Comparison of ENCODE assay signal across 12 cellular contexts in genomic region chr6:39303425-39304153, GRCh38. TPM values are rescaled to one million over a fixed set of nuclear protein-coding genes. Genes with fewer than 3 reads are reported as not detected.
DNase-seq lines count a peak whose midpoint lies in the region; ATAC-seq and TF ChIP-seq lines count a peak whose summit lies in the region.
"Had no signal": no experiment of that assay in that cellular context is flagged by ENCODE, and none has a peak within 500 bp of the region (broad histone marks: within the 10 kb centered on the region; RNA-seq: fewer than 3 reads in every experiment).

No MANE protein-coding gene starts in this region.

- H3K27me3 Mint-ChIP-seq in activated CD8-positive, alpha-beta T cell treated with anti-CD3 and anti-CD28 coated beads for 36 hours: no peaks in the 10 kb centered on the region
- peaks cover 42% of the 10 kb centered on the region for H3K27me3 Mint-ChIP-seq in nephron (ENCODE audit: low read depth)

- H3K36me3 Mint-ChIP-seq in activated CD8-positive, alpha-beta T cell treated with anti-CD3 and anti-CD28 coated beads for 36 hours (ENCODE audit: low read depth): no peaks in the 10 kb centered on the region
- H3K36me3 Mint-ChIP-seq in nephron (ENCODE audit: low read depth): no peaks in the 10 kb centered on the region
- H3K36me3 Mint-ChIP-seq: activated naive CD4-positive, alpha-beta T cell treated with anti-CD3 and anti-CD28 coated beads, Interleukin-2, amount 50 U/mL, for 72 hours had no signal

- H3K4me2 ChIP-seq in hepatocyte: no peak overlapping the region

- H3K36me3 ChIP-seq in HEK293 (ENCODE audit: control insufficient read depth in 2 of 2, insufficient read depth in 1 of 2, low read length in 2 of 2) (no peaks in the 10 kb centered on the region), hepatocyte (replicated peaks; ENCODE audit: insufficient read depth, low read depth) (no peaks in the 10 kb centered on the region), uterus (no peaks in the 10 kb centered on the region)
- H3K36me3 ChIP-seq: breast epithelium had no signal

- H3K9me3 ChIP-seq in HEK293 (ENCODE audit: control insufficient read depth, insufficient read depth, low read depth, low read length) (no peaks in the 10 kb centered on the region), hepatocyte (ENCODE audit: low read depth) (no peaks in the 10 kb centered on the region), uterus (no peaks in the 10 kb centered on the region)
- H3K9me3 ChIP-seq: breast epithelium had no signal

- H4K20me1 ChIP-seq in hepatocyte (ENCODE audit: insufficient read depth, poor library complexity, severe bottlenecking): no peaks in the 10 kb centered on the region

- POLR2A ChIA-PET in HEK293 (lab: Yijun Ruan, JAX): interaction anchor here (1.2 kb wide), 1 partner anchor 74 kb away, joined by 6 read pairs; the partner anchor contains the start of gene KCNK5
- POLR2A ChIA-PET in activated CD8-positive, alpha-beta T cell treated with anti-CD3 and anti-CD28 coated beads for 36 hours (lab: Charles Lee): interaction anchor here (0.9 to 1.2 kb wide), 2 partner anchors 48 to 99 kb away, joined by 3 read pairs; no protein-coding TSS in a partner anchor

- no peak for DNase-seq in activated CD8-positive, alpha-beta T cell treated with anti-CD3 and anti-CD28 coated beads for 36 hours
- DNase-seq in hepatocyte (ENCODE audit: low spot score) (no peak), uterus (no peak), NCI-H774 (lab: John Stamatoyannopoulos, UW) (no peak)

- H3K9me2 ChIP-seq in hepatocyte (replicated peaks; ENCODE audit: insufficient read depth): no peaks in the 10 kb centered on the region

- intact Hi-C loops in activated CD8-positive, alpha-beta T cell treated with anti-CD3 and anti-CD28 coated beads for 36 hours (cut with micrococcal nuclease): loop anchor here (1.0 to 10.0 kb wide), 3 partner anchors 79 to 431 kb away; partner anchors contain the start of gene KCNK5
- intact Hi-C loops in uterus (cut with DNase I; ENCODE audit: low total_unique reads): no loop called here

- CTCF ChIA-PET in HEK293 (lab: Yijun Ruan, JAX): interaction anchor here (0.6 to 13.4 kb wide), 52 partner anchors 8 to 631 kb away, joined by 3 to 453 read pairs (median 6); partner anchors contain the start of genes KCNK5 and SAYSD1
- CTCF ChIA-PET in activated CD8-positive, alpha-beta T cell treated with anti-CD3 and anti-CD28 coated beads for 36 hours (lab: Charles Lee): interaction anchor here (0.7 to 14.3 kb wide), 58 partner anchors 8 to 435 kb away, joined by 3 to 321 read pairs (median 4); partner anchors contain the start of gene KCNK5

- H3K9me3 Mint-ChIP-seq in activated CD8-positive, alpha-beta T cell treated with anti-CD3 and anti-CD28 coated beads for 36 hours: no peaks in the 10 kb centered on the region
- no peaks in the 10 kb centered on the region for H3K9me3 Mint-ChIP-seq in nephron
- H3K9me3 Mint-ChIP-seq: activated naive CD4-positive, alpha-beta T cell treated with anti-CD3 and anti-CD28 coated beads, Interleukin-2, amount 50 U/mL, for 72 hours had no signal

- H2AFZ ChIP-seq in hepatocyte: no peak overlapping the region

- no peaks in the 10 kb centered on the region for H3K4me1 ChIP-seq in HEK293 (ENCODE audit: control insufficient read depth, insufficient read depth, low read length)
- H3K4me1 ChIP-seq in hepatocyte (ENCODE audit: insufficient read depth): no peaks in the 10 kb centered on the region
- H3K4me1 ChIP-seq in uterus: no peaks in the 10 kb centered on the region
- H3K4me1 ChIP-seq: breast epithelium had no signal

- H3K79me2 ChIP-seq in hepatocyte: no peaks in the 10 kb centered on the region

- H3K27me3 ChIP-seq in hepatocyte (no peaks in the 10 kb centered on the region), uterus (no peaks in the 10 kb centered on the region)
- H3K27me3 ChIP-seq: breast epithelium had no signal

- ATAC-seq in activated CD8-positive, alpha-beta T cell treated with anti-CD3 and anti-CD28 coated beads for 36 hours: peak; percentile 14
- no peak for ATAC-seq in HG02885 (IDR thresholded peaks at IDR 0.05; ENCODE audit: poor library complexity, unreplicated experiment)

- TF ChIP-seq CTCF in C4-2B (conservative IDR thresholded peaks at IDR 0.05) (peak; percentile 73), HEK293 (tag by site-specific recombination; IDR thresholded peaks at IDR 0.05) (no peak), nephron (IDR thresholded peaks at IDR 0.05; ENCODE audit: unreplicated experiment in 3 of 3) (peak in 2 of 3 experiments; percentile 15 to 19), hepatocyte (IDR thresholded peaks at IDR 0.05; ENCODE audit: poor library complexity) (no peak), uterus (IDR thresholded peaks at IDR 0.05) (no peak)
- TF ChIP-seq CTCF in activated CD8-positive, alpha-beta T cell treated with anti-CD3 and anti-CD28 coated beads for 36 hours (IDR thresholded peaks at IDR 0.05): peak; percentile 73

- H3K27ac ChIP-seq in C4-2B (no peak overlapping the region; the same call in 1 of the 2 replicates), HEK293 (ENCODE audit: extremely low read depth, low read depth, low read length) (no peak overlapping the region), hepatocyte (no peak overlapping the region), uterus (no peak overlapping the region)
- H3K27ac ChIP-seq: breast epithelium had no signal

- H3K4me1 Mint-ChIP-seq in activated CD8-positive, alpha-beta T cell treated with anti-CD3 and anti-CD28 coated beads for 36 hours (ENCODE audit: low read depth): peaks cover 4% of the 10 kb centered on the region
- no peaks in the 10 kb centered on the region for H3K4me1 Mint-ChIP-seq in nephron

- H3K27ac Mint-ChIP-seq in activated CD8-positive, alpha-beta T cell treated with anti-CD3 and anti-CD28 coated beads for 36 hours: no peak overlapping the region
- H3K27ac Mint-ChIP-seq in nephron: no peak overlapping the region

- 91% methylated on average over 30 of the region's 30 CpGs for WGBS in hepatocyte (ENCODE audit: low lambda C conversion rate, missing lambda C conversion rate)

- no peak overlapping the region for H3K4me3 Mint-ChIP-seq in activated CD8-positive, alpha-beta T cell treated with anti-CD3 and anti-CD28 coated beads for 36 hours
- no peak overlapping the region for H3K4me3 Mint-ChIP-seq in nephron

- no peak for TF ChIP-seq POLR2A in uterus (IDR thresholded peaks at IDR 0.05)

- H3K4me3 ChIP-seq in HEK293 (ENCODE audit: low read depth, low read length): no peak overlapping the region
- no peak overlapping the region for H3K4me3 ChIP-seq in hepatocyte
- H3K4me3 ChIP-seq in uterus: no peak overlapping the region

TF ChIP-seq in HEK293, 187 proteins besides CTCF, POLR2A, EP300 and RAD21 (continues in another document):
- TF ChIP-seq, protein P1, sequence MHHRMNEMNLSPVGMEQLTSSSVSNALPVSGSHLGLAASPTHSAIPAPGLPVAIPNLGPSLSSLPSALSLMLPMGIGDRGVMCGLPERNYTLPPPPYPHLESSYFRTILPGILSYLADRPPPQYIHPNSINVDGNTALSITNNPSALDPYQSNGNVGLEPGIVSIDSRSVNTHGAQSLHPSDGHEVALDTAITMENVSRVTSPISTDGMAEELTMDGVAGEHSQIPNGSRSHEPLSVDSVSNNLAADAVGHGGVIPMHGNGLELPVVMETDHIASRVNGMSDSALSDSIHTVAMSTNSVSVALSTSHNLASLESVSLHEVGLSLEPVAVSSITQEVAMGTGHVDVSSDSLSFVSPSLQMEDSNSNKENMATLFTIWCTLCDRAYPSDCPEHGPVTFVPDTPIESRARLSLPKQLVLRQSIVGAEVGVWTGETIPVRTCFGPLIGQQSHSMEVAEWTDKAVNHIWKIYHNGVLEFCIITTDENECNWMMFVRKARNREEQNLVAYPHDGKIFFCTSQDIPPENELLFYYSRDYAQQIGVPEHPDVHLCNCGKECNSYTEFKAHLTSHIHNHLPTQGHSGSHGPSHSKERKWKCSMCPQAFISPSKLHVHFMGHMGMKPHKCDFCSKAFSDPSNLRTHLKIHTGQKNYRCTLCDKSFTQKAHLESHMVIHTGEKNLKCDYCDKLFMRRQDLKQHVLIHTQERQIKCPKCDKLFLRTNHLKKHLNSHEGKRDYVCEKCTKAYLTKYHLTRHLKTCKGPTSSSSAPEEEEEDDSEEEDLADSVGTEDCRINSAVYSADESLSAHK (tag by site-specific recombination; IDR thresholded peaks at IDR 0.05): no peak
- TF ChIP-seq ZNF174 (tag by site-specific recombination; IDR thresholded peaks at IDR 0.05) (no peak), ZNF148 (tag by site-specific recombination; IDR thresholded peaks at IDR 0.05; ENCODE audit: borderline replicate concordance) (no peak), ZNF610 (tag by site-specific recombination; IDR thresholded peaks at IDR 0.05; ENCODE audit: borderline replicate concordance) (no peak), ZNF391 (tag by site-specific recombination; IDR thresholded peaks at IDR 0.05; ENCODE audit: borderline replicate concordance, low read depth) (no peak)

RNA-seq across cellular contexts. Expression of gene KCNK17, which starts 10.6 kb away (rescaled TPM):
- not detected for total RNA-seq in activated CD8-positive, alpha-beta T cell treated with anti-CD3 and anti-CD28 coated beads for 36 hours
- total RNA-seq in hepatocyte: not detected in 2 replicates
- polyA plus RNA-seq in hepatocyte: not detected in 2 replicates
- 1 to 10 TPM in 2 of 4 donors, under 1 TPM in 1, not detected in 1; 0.79 to 2.3 (median 1.3) TPM for total RNA-seq in uterus
- total RNA-seq: activated naive CD4-positive, alpha-beta T cell treated with anti-CD3 and anti-CD28 coated beads, Interleukin-2, amount 50 U/mL, for 72 hours; pulmonary artery endothelial cell had no signal

RNA-seq across cellular contexts. Expression of gene KCNK16, which starts 18.9 kb away (rescaled TPM):
- total RNA-seq in activated CD8-positive, alpha-beta T cell treated with anti-CD3 and anti-CD28 coated beads for 36 hours: not detected
- total RNA-seq in hepatocyte (not detected in 2 replicates), uterus (not detected)
- 0.12 TPM in 1 of 2 replicates, not detected in the other for polyA plus RNA-seq in hepatocyte
- total RNA-seq: activated naive CD4-positive, alpha-beta T cell treated with anti-CD3 and anti-CD28 coated beads, Interleukin-2, amount 50 U/mL, for 72 hours; breast epithelium; left cardiac atrium; pulmonary artery endothelial cell had no signal

Comparison
In these comparisons a context has a peak if more than half of its experiments do, and no peak if none do; other contexts are left out.
1. CTCF ChIP-seq: peak in C4-2B (single experiment), activated CD8-positive, alpha-beta T cell treated with anti-CD3 and anti-CD28 coated beads for 36 hours (single experiment) and nephron (2 of 3); none in HEK293 (single experiment), hepatocyte (single experiment) and uterus (0 of 4).